8 cellular contexts compared by ENCODE assay signal in the genomic region with DNA sequence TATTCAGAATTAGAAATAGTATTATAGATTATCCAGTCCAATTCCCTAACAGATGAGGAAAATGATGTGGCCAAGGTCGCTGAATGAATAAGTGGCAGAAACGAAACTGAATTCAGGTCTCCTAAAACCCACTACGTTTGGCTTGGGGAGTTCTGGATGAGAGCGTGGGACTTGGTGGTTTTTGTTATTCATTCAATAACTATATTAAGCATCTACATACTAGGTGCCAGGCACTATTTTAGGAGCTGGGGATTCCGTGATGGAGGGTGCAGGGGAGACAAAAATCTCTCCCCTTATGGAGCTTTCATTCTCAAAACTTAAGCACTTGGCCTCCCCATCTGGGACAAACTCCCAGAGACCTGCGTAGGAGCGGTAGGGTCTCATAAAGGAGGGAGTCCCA. TPM values are rescaled to one million over a fixed set of nuclear protein-coding genes. Genes with fewer than 3 reads are reported as not detected.
A peak's percentile ranks its signal among the peaks of the same experiment; 100 is the strongest.
DNase-seq lines count a peak whose midpoint lies in the region; ATAC-seq, FAIRE-seq and TF ChIP-seq lines count a peak whose summit lies in the region.

No MANE protein-coding gene starts in this region.

- H3K4me1 Mint-ChIP-seq in activated CD4-positive, alpha-beta T cell treated with anti-CD3 and anti-CD28 coated beads for 36 hours, result peaks cover 20% of the 10 kb centered on the region
- H3K4me1 Mint-ChIP-seq in activated naive CD4-positive, alpha-beta T cell treated with anti-CD3 and anti-CD28 coated beads, Interleukin-2, amount 50 U/mL, for 24 hours, result peaks cover 19% of the 10 kb centered on the region

- H3K4me3 Mint-ChIP-seq in activated CD4-positive, alpha-beta T cell treated with anti-CD3 and anti-CD28 coated beads for 36 hours, result peak overlapping the region; percentile 81
- peak overlapping the region; percentile 92 for H3K4me3 Mint-ChIP-seq in activated naive CD4-positive, alpha-beta T cell treated with anti-CD3 and anti-CD28 coated beads, Interleukin-2, amount 50 U/mL, for 24 hours

- H3K36me3 Mint-ChIP-seq in activated CD4-positive, alpha-beta T cell treated with anti-CD3 and anti-CD28 coated beads for 36 hours (ENCODE audit: low read depth), result no peaks in the 10 kb centered on the region
- H3K36me3 Mint-ChIP-seq in activated naive CD4-positive, alpha-beta T cell treated with anti-CD3 and anti-CD28 coated beads, Interleukin-2, amount 50 U/mL, for 24 hours, result no peaks in the 10 kb centered on the region

- H3K4me1 ChIP-seq in kidney (ENCODE audit: control insufficient read depth in 1 of 2, insufficient read depth in 1 of 2, low read depth in 1 of 2, low read length in 2 of 2) (peaks cover 0 to 13% of the 10 kb centered on the region in 2 donors), testis (peaks cover 9% of the 10 kb centered on the region)

- ATAC-seq in activated CD4-positive, alpha-beta T cell treated with anti-CD3 and anti-CD28 coated beads for 36 hours, result no peak
- no peak for ATAC-seq in HG03469 (IDR thresholded peaks at IDR 0.05; ENCODE audit: unreplicated experiment)

- H3K36me3 ChIP-seq in kidney (ENCODE audit: control insufficient read depth in 1 of 2, insufficient read depth in 2 of 2, low read length in 2 of 2), result no peaks in the 10 kb centered on the region
- H3K36me3 ChIP-seq in testis (ENCODE audit: low read depth, missing control alignments), result no peaks in the 10 kb centered on the region

- TF ChIP-seq CTCF in kidney (IDR thresholded peaks at IDR 0.05; ENCODE audit: borderline replicate concordance, extremely low read depth, insufficient read depth) (no peak), testis (IDR thresholded peaks at IDR 0.05) (no peak)

- peak overlapping the region in 1 of 2 donors; percentile 56 for H3K9ac ChIP-seq in kidney (ENCODE audit: low read length in 2 of 2)

- H3K4me3 ChIP-seq in kidney (ENCODE audit: low read length in 2 of 2) (peak overlapping the region; percentile 73 to 78), testis (peak overlapping the region; percentile 60 to 75)

- intact Hi-C loops in activated CD4-positive, alpha-beta T cell treated with anti-CD3 and anti-CD28 coated beads for 36 hours (cut with DNase I, micrococcal nuclease), result loop anchor here (1.0 to 10.0 kb wide), 9 partner anchors 16 to 478 kb away; partner anchors contain the start of genes ASB8 (in 2 of the 2), COL2A1 (in 2 of the 2), RPAP3 (in 1 of the 2) and TMEM106C (in 1 of the 2)
- intact Hi-C loops in kidney (cut with DNase I) (no loop called here), testis (cut with DNase I; ENCODE audit: low total_unique reads) (no loop called here)

- no peak overlapping the region for H3K27ac ChIP-seq in kidney (ENCODE audit: low read depth in 2 of 2, low read length in 2 of 2)
- no peak overlapping the region for H3K27ac ChIP-seq in testis

- POLR2A ChIA-PET in activated CD4-positive, alpha-beta T cell treated with anti-CD3 and anti-CD28 coated beads for 36 hours (lab: Charles Lee), result interaction anchor here (0.9 kb wide), 1 partner anchor 64 kb away, joined by 3 read pairs; the partner anchor contains the start of gene PFKM

- no peak for FAIRE-seq in kidney (lab: Jason Lieb, UNC)

- CTCF ChIA-PET in activated CD4-positive, alpha-beta T cell treated with anti-CD3 and anti-CD28 coated beads for 36 hours (lab: Charles Lee), result interaction anchor here (0.5 to 2.3 kb wide), 12 partner anchors 9 to 436 kb away, joined by 3 to 15 read pairs (median 4); partner anchors contain the start of gene ASB8

- no peak overlapping the region for H3K27ac Mint-ChIP-seq in activated CD4-positive, alpha-beta T cell treated with anti-CD3 and anti-CD28 coated beads for 36 hours
- H3K27ac Mint-ChIP-seq in activated naive CD4-positive, alpha-beta T cell treated with anti-CD3 and anti-CD28 coated beads, Interleukin-2, amount 50 U/mL, for 24 hours, result no peak overlapping the region

- no peak for TF ChIP-seq POLR2A in testis (IDR thresholded peaks at IDR 0.05)

- H3K9me3 ChIP-seq in kidney (ENCODE audit: control insufficient read depth in 1 of 2, low read length in 2 of 2) (no peaks in the 10 kb centered on the region), testis (no peaks in the 10 kb centered on the region)

- 2 to 4% methylated on average over 7 of the region's 7 CpGs for WGBS in testis, 2 donors

- DNase-seq in activated CD4-positive, alpha-beta T cell treated with anti-CD3 and anti-CD28 coated beads for 36 hours, result no peak
- DNase-seq in activated CD4-positive, alpha-beta T cell treated with anti-CD3 and anti-CD28 coated beads, Interleukin-2, amount 50 U/mL, for 4 hours, result no peak
- no peak for DNase-seq in kidney
- no peak for DNase-seq in testis
- no peak for DNase-seq in SW480 (ENCODE audit: low spot score)
- DNase-seq in HUDEP-2 (lab: John Stamatoyannopoulos, UW; ENCODE audit: unreplicated experiment in 76 of 76), result no peak

- H3K27me3 Mint-ChIP-seq in activated CD4-positive, alpha-beta T cell treated with anti-CD3 and anti-CD28 coated beads for 36 hours, result peaks cover 36% of the 10 kb centered on the region
- peaks cover 11% of the 10 kb centered on the region for H3K27me3 Mint-ChIP-seq in activated naive CD4-positive, alpha-beta T cell treated with anti-CD3 and anti-CD28 coated beads, Interleukin-2, amount 50 U/mL, for 24 hours

- no peaks in the 10 kb centered on the region for H3K9me3 Mint-ChIP-seq in activated CD4-positive, alpha-beta T cell treated with anti-CD3 and anti-CD28 coated beads for 36 hours (ENCODE audit: low read depth)
- no peaks in the 10 kb centered on the region for H3K9me3 Mint-ChIP-seq in activated naive CD4-positive, alpha-beta T cell treated with anti-CD3 and anti-CD28 coated beads, Interleukin-2, amount 50 U/mL, for 24 hours

- no peaks in the 10 kb centered on the region for H3K27me3 ChIP-seq in testis

RNA-seq across cellular contexts. Expression of gene CCDC184, which starts 0.8 kb away (rescaled TPM):
- total RNA-seq in activated CD4-positive, alpha-beta T cell treated with anti-CD3 and anti-CD28 coated beads for 36 hours, result under 1 TPM; 0.25 to 0.37 TPM
- total RNA-seq in kidney (2.0 TPM), testis (1 to 10 TPM; 6.9 to 8.0 TPM)
- polyA plus RNA-seq in kidney (ENCODE audit: insufficient read depth, low read depth, low replicate concordance) (1.7 TPM), testis (ENCODE audit: insufficient read depth, low read depth, low replicate concordance) (7.8 TPM)

RNA-seq across cellular contexts. Expression of gene OR10AD1, which starts 20.4 kb away (rescaled TPM):
- not detected for total RNA-seq in activated CD4-positive, alpha-beta T cell treated with anti-CD3 and anti-CD28 coated beads for 36 hours
- not detected for total RNA-seq in kidney
- not detected for polyA plus RNA-seq in kidney (ENCODE audit: insufficient read depth, low read depth, low replicate concordance)
- not detected for total RNA-seq in testis
- 0.66 TPM for polyA plus RNA-seq in testis (ENCODE audit: insufficient read depth, low read depth, low replicate concordance)

RNA-seq across cellular contexts. Expression of gene ASB8, which starts 25.3 kb away (rescaled TPM):
- 10 to 100 TPM; 28.8 to 33.0 TPM for total RNA-seq in activated CD4-positive, alpha-beta T cell treated with anti-CD3 and anti-CD28 coated beads for 36 hours
- total RNA-seq in kidney, result 40.5 TPM
- polyA plus RNA-seq in kidney (ENCODE audit: insufficient read depth, low read depth, low replicate concordance), result 27.3 TPM
- 10 to 100 TPM; 34.7 to 55.4 TPM for total RNA-seq in testis
- polyA plus RNA-seq in testis (ENCODE audit: insufficient read depth, low read depth, low replicate concordance), result 46.8 TPM

Comparison
In these comparisons a context has a peak if more than half of its experiments do, and no peak if none do; other contexts are left out.
1. intact Hi-C loops: an anchor here in activated CD4-positive, alpha-beta T cell treated with anti-CD3 and anti-CD28 coated beads for 36 hours (1.0 to 10.0 kb wide); none called in kidney and testis.